ENCODE assay signal across 15 cellular contexts in the genomic region with DNA sequence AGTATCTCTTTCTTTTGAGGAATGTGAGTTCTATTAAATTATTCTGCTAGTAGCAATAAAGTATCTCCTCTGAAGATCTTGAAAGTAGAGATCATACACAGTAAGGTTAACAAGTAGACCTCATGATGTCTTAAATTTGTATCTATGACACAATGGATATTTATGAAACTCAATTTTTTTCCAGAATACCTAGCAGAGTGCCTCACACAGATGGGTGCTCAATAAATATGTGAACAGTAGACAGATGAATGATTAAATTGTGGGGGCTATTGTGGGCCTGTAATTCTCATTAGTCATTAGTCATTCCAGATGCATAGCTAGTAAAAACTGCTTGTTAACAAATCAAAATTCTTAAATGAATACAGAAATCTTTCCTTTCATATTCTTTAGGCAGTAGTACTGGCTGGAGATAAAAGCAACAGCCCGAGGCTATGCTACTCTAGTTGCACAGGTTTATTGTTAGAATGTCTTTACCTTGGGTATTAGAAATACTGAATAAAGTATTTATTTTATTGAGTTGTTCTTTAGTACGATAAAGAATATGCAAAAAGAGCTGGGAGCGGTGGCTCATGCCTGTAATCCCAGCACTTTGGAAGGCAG. TPM values are rescaled to one million over a fixed set of nuclear protein-coding genes. Genes with fewer than 3 reads are reported as not detected.
DNase-seq lines count a peak whose midpoint lies in the region; ATAC-seq and TF ChIP-seq lines count a peak whose summit lies in the region.
"Had no signal": no experiment of that assay in that cellular context is flagged by ENCODE, and none has a peak within 500 bp of the region (broad histone marks: within the 10 kb centered on the region; RNA-seq: fewer than 3 reads in every experiment).

No MANE protein-coding gene starts in this region.

- H2AK5ac ChIP-seq in trophoblast cell (ENCODE audit: low read length) = no peak overlapping the region
- no peak overlapping the region for H2AK5ac ChIP-seq in mesendoderm (ENCODE audit: low read length)

- peaks cover 78% of the 10 kb centered on the region for H4K20me1 ChIP-seq in smooth muscle cell (ENCODE audit: low read depth)

- no peak for TF ChIP-seq CTCF in smooth muscle cell (IDR thresholded peaks at IDR 0.05; ENCODE audit: borderline replicate concordance, insufficient read depth, poor library complexity, severe bottlenecking)

- H3K9me3 ChIP-seq in trophoblast cell (ENCODE audit: insufficient read depth, low read depth, low read length) = no peaks in the 10 kb centered on the region
- H3K9me3 ChIP-seq in smooth muscle cell (replicated peaks; ENCODE audit: low read depth) = no peaks in the 10 kb centered on the region
- H3K9me3 ChIP-seq: psoas muscle, uterus had no signal

- H3K36me3 Mint-ChIP-seq in activated T-cell treated with anti-CD3 and anti-CD28 coated beads, Interleukin-2, amount 50 U/mL, for 72 hours (ENCODE audit: insufficient read depth in 2 of 2) = peaks cover 4 to 26% of the 10 kb centered on the region in 2 donors
- H3K36me3 Mint-ChIP-seq in activated naive CD8-positive, alpha-beta T cell treated with anti-CD3 and anti-CD28 coated beads, Interleukin-2, amount 50 U/mL, for 24 hours (ENCODE audit: low read depth) = peaks cover 35% of the 10 kb centered on the region

- H4K5ac ChIP-seq in mesendoderm (ENCODE audit: low read length) = no peak overlapping the region

- H3K4ac ChIP-seq in trophoblast cell (ENCODE audit: low read depth, low read length) (no peak overlapping the region), mesendoderm (ENCODE audit: low read depth, low read length) (no peak overlapping the region)

- no peak overlapping the region for H3K14ac ChIP-seq in trophoblast cell (ENCODE audit: low read length)

- no CpG with 5 or more reads among the region's 3 CpGs for WGBS in trophoblast cell (ENCODE audit: extremely low coverage, insufficient coverage, insufficient read length)
- no CpG with 5 or more reads among the region's 3 CpGs for WGBS in mesendoderm (ENCODE audit: extremely low coverage, insufficient coverage, low lambda C conversion rate)
- 87% methylated on average over 3 of the region's 3 CpGs for WGBS in smooth muscle cell (ENCODE audit: low lambda C conversion rate)

- H3K4me1 ChIP-seq in trophoblast cell (ENCODE audit: control insufficient read depth in 1 of 2, insufficient read depth in 2 of 2, low read length in 2 of 2) = no peaks in the 10 kb centered on the region
- no peaks in the 10 kb centered on the region for H3K4me1 ChIP-seq in mesendoderm (ENCODE audit: control insufficient read depth, low read depth, low read length)
- H3K4me1 ChIP-seq in smooth muscle cell (ENCODE audit: low read depth) = peaks cover 4% of the 10 kb centered on the region
- H3K4me1 ChIP-seq: uterus had no signal

- no peaks in the 10 kb centered on the region for H3F3A ChIP-seq in smooth muscle cell (ENCODE audit: low read depth)

- peak overlapping the region; percentile 63 for H3K27ac Mint-ChIP-seq in activated T-cell treated with anti-CD3 and anti-CD28 coated beads, Interleukin-2, amount 50 U/mL, for 72 hours
- peak overlapping the region; percentile 6 for H3K27ac Mint-ChIP-seq in activated naive CD8-positive, alpha-beta T cell treated with anti-CD3 and anti-CD28 coated beads, Interleukin-2, amount 50 U/mL, for 24 hours
- H3K27ac Mint-ChIP-seq: activated naive CD4-positive, alpha-beta T cell treated with anti-CD3 and anti-CD28 coated beads, Interleukin-2, amount 10 ng/mL, durations not matched to agents 7 days and 5 days; stimulated activated naive CD8-positive, alpha-beta T cell treated with anti-CD3 and anti-CD28 coated beads, Interleukin-15, Interleukin-2, amounts not matched to agents 100 ng/mL and 50 ng/mL, for 24 hours had no signal

- DNase-seq in activated T-cell treated with anti-CD3 and anti-CD28 coated beads, Interleukin-2, amount 50 U/mL, for 72 hours = no peak
- DNase-seq in activated T-cell treated with anti-CD3 and anti-CD28 coated beads for 4 hours (no peak), M059J (ENCODE audit: low read depth) (peak; percentile 40), trophoblast cell (peak; percentile 66 to 73), mesendoderm (no peak), smooth muscle cell (lab: John Stamatoyannopoulos, UW; ENCODE audit: unreplicated experiment) (no peak)
- no peak for DNase-seq in activated naive CD8-positive, alpha-beta T cell treated with anti-CD3 and anti-CD28 coated beads, Interleukin-2, amount 50 U/mL, for 24 hours
- DNase-seq in effector CD8-positive, alpha-beta T cell (lab: John Stamatoyannopoulos, UW) = no peak
- DNase-seq: activated naive CD4-positive, alpha-beta T cell treated with anti-CD3 and anti-CD28 coated beads, Interleukin-2, amount 10 ng/mL, durations not matched to agents 7 days and 5 days; DMS153; effector memory CD8-positive, alpha-beta T cell; left colon; uterus had no signal

- ATAC-seq in activated T-cell treated with anti-CD3 and anti-CD28 coated beads, Interleukin-2, amount 50 U/mL, for 72 hours (replicated peaks in 1 of 2) = no peak
- no peak for ATAC-seq in activated naive CD8-positive, alpha-beta T cell treated with anti-CD3 and anti-CD28 coated beads, Interleukin-2, amount 50 U/mL, for 24 hours

- H3K4me2 ChIP-seq in trophoblast cell (ENCODE audit: low read length) = no peak overlapping the region
- no peak overlapping the region for H3K4me2 ChIP-seq in mesendoderm (ENCODE audit: low read length)
- H3K4me2 ChIP-seq in smooth muscle cell = no peak overlapping the region

- H3K23ac ChIP-seq in trophoblast cell (ENCODE audit: low read length) = no peak overlapping the region
- no peak overlapping the region for H3K23ac ChIP-seq in mesendoderm (ENCODE audit: low read length)

- H4K8ac ChIP-seq in trophoblast cell (ENCODE audit: low read depth, low read length) (no peak overlapping the region), mesendoderm (ENCODE audit: low read depth, low read length) (no peak overlapping the region)

- H3K27ac ChIP-seq in trophoblast cell (ENCODE audit: low read depth, low read length) (no peak overlapping the region), mesendoderm (ENCODE audit: low read depth, low read length) (no peak overlapping the region), smooth muscle cell (ENCODE audit: low read depth) (no peak overlapping the region)
- H3K27ac ChIP-seq: psoas muscle, uterus had no signal

- H2BK12ac ChIP-seq in trophoblast cell (ENCODE audit: low read length) = no peak overlapping the region

- no peak overlapping the region for H3K56ac ChIP-seq in mesendoderm (ENCODE audit: low read length)

- no peak overlapping the region for H2BK120ac ChIP-seq in trophoblast cell (ENCODE audit: insufficient read depth, low read length, poor library complexity)
- H2BK120ac ChIP-seq in mesendoderm (ENCODE audit: low read depth, low read length) = no peak overlapping the region

- H3K27me3 ChIP-seq in trophoblast cell (ENCODE audit: insufficient read depth, low read length) (no peaks in the 10 kb centered on the region), mesendoderm (ENCODE audit: insufficient read depth, low read length, poor library complexity) (no peaks in the 10 kb centered on the region), smooth muscle cell (ENCODE audit: low read depth) (no peaks in the 10 kb centered on the region)
- H3K27me3 ChIP-seq: uterus had no signal

- H3K18ac ChIP-seq in trophoblast cell (ENCODE audit: low read length) (no peak overlapping the region), mesendoderm (ENCODE audit: low read length) (no peak overlapping the region)

- H3K79me1 ChIP-seq in trophoblast cell (ENCODE audit: low read length) = no peaks in the 10 kb centered on the region
- peaks cover 6% of the 10 kb centered on the region for H3K79me1 ChIP-seq in mesendoderm (ENCODE audit: low read length)

- H3K4me1 Mint-ChIP-seq in activated T-cell treated with anti-CD3 and anti-CD28 coated beads, Interleukin-2, amount 50 U/mL, for 72 hours (ENCODE audit: low read depth) = peaks cover 75% of the 10 kb centered on the region
- peaks cover 69% of the 10 kb centered on the region for H3K4me1 Mint-ChIP-seq in activated naive CD8-positive, alpha-beta T cell treated with anti-CD3 and anti-CD28 coated beads, Interleukin-2, amount 50 U/mL, for 24 hours

- H3K36me3 ChIP-seq in trophoblast cell (ENCODE audit: control insufficient read depth in 1 of 2, insufficient read depth in 2 of 2, low read length in 2 of 2) (peaks cover 3 to 6% of the 10 kb centered on the region in 2 experiments), mesendoderm (ENCODE audit: control insufficient read depth, insufficient read depth, low read length) (peaks cover 2% of the 10 kb centered on the region), smooth muscle cell (ENCODE audit: low read depth) (peaks cover 17% of the 10 kb centered on the region)
- H3K36me3 ChIP-seq: uterus had no signal

- no peak overlapping the region for H3K4me3 Mint-ChIP-seq in activated T-cell treated with anti-CD3 and anti-CD28 coated beads, Interleukin-2, amount 50 U/mL, for 72 hours
- no peak overlapping the region for H3K4me3 Mint-ChIP-seq in activated naive CD8-positive, alpha-beta T cell treated with anti-CD3 and anti-CD28 coated beads, Interleukin-2, amount 50 U/mL, for 24 hours
- H3K4me3 Mint-ChIP-seq: activated naive CD4-positive, alpha-beta T cell treated with anti-CD3 and anti-CD28 coated beads, Interleukin-2, amount 10 ng/mL, durations not matched to agents 7 days and 5 days; stimulated activated naive CD8-positive, alpha-beta T cell treated with anti-CD3 and anti-CD28 coated beads, Interleukin-15, Interleukin-2, amounts not matched to agents 100 ng/mL and 50 ng/mL, for 24 hours had no signal

- H2AFZ ChIP-seq in trophoblast cell (ENCODE audit: insufficient read depth, low read length, poor library complexity) (no peak overlapping the region), smooth muscle cell (ENCODE audit: low read depth) (no peak overlapping the region)

- H3K79me2 ChIP-seq in trophoblast cell (ENCODE audit: control insufficient read depth, insufficient read depth, low read length, poor library complexity) = no peaks in the 10 kb centered on the region
- peaks cover 14% of the 10 kb centered on the region for H3K79me2 ChIP-seq in mesendoderm (ENCODE audit: control insufficient read depth, insufficient read depth, low read length)
- peaks cover 86% of the 10 kb centered on the region for H3K79me2 ChIP-seq in smooth muscle cell (ENCODE audit: low read depth)

- H2BK5ac ChIP-seq in trophoblast cell (ENCODE audit: low read depth, low read length, poor library complexity) = no peak overlapping the region
- H2BK5ac ChIP-seq in mesendoderm (ENCODE audit: low read length) = no peak overlapping the region

- no peak overlapping the region for H4K91ac ChIP-seq in trophoblast cell (ENCODE audit: low read depth, low read length)

- H3K9ac ChIP-seq in trophoblast cell (ENCODE audit: low read length) (no peak overlapping the region), mesendoderm (ENCODE audit: low read length) (no peak overlapping the region), smooth muscle cell (ENCODE audit: low read depth) (no peak overlapping the region)

- H3K27me3 Mint-ChIP-seq in activated T-cell treated with anti-CD3 and anti-CD28 coated beads, Interleukin-2, amount 50 U/mL, for 72 hours (ENCODE audit: low read depth) = no peaks in the 10 kb centered on the region
- H3K27me3 Mint-ChIP-seq in activated naive CD8-positive, alpha-beta T cell treated with anti-CD3 and anti-CD28 coated beads, Interleukin-2, amount 50 U/mL, for 24 hours = no peaks in the 10 kb centered on the region
- H3K27me3 Mint-ChIP-seq: activated naive CD4-positive, alpha-beta T cell treated with anti-CD3 and anti-CD28 coated beads, Interleukin-2, amount 10 ng/mL, durations not matched to agents 7 days and 5 days; effector memory CD8-positive, alpha-beta T cell; stimulated activated naive CD8-positive, alpha-beta T cell treated with anti-CD3 and anti-CD28 coated beads, Interleukin-15, Interleukin-2, amounts not matched to agents 100 ng/mL and 50 ng/mL, for 24 hours had no signal

- no peaks in the 10 kb centered on the region for H3K9me3 Mint-ChIP-seq in activated T-cell treated with anti-CD3 and anti-CD28 coated beads, Interleukin-2, amount 50 U/mL, for 72 hours
- H3K9me3 Mint-ChIP-seq in activated naive CD8-positive, alpha-beta T cell treated with anti-CD3 and anti-CD28 coated beads, Interleukin-2, amount 50 U/mL, for 24 hours = no peaks in the 10 kb centered on the region
- H3K9me3 Mint-ChIP-seq: activated naive CD4-positive, alpha-beta T cell treated with anti-CD3 and anti-CD28 coated beads, Interleukin-2, amount 10 ng/mL, durations not matched to agents 7 days and 5 days; effector memory CD8-positive, alpha-beta T cell; stimulated activated naive CD8-positive, alpha-beta T cell treated with anti-CD3 and anti-CD28 coated beads, Interleukin-15, Interleukin-2, amounts not matched to agents 100 ng/mL and 50 ng/mL, for 24 hours had no signal

- H3K4me3 ChIP-seq in trophoblast cell (ENCODE audit: low read depth, low read length) = no peak overlapping the region
- no peak overlapping the region for H3K4me3 ChIP-seq in mesendoderm (ENCODE audit: low read length)
- no peak overlapping the region for H3K4me3 ChIP-seq in smooth muscle cell
- H3K4me3 ChIP-seq: psoas muscle, uterus had no signal

- no peak overlapping the region for H2BK15ac ChIP-seq in mesendoderm (replicated peaks; ENCODE audit: low read depth)

- no peak overlapping the region for H4K12ac ChIP-seq in trophoblast cell (ENCODE audit: low read depth, low read length)

RNA-seq across cellular contexts. Expression of gene CHD1, which starts 22.0 kb away (rescaled TPM):
- total RNA-seq in activated T-cell treated with anti-CD3 and anti-CD28 coated beads, Interleukin-2, amount 50 U/mL, for 72 hours = 10 to 100 TPM; 66.4 to 67.4 TPM
- total RNA-seq in M059J (2014; rRNA removed; shearing (Covaris generic)) = 16.9 and 27.1 TPM in 2 replicates
- polyA plus RNA-seq in trophoblast cell (2013) = 22.7 and 24.0 TPM in 2 replicates
- 36.8 TPM for polyA plus RNA-seq in mesendoderm (2013, experiment 1 of 2)
- polyA plus RNA-seq in mesendoderm (2013, experiment 2 of 2) = 38.3 TPM
- total RNA-seq in smooth muscle cell = 51.5 and 66.3 TPM in 2 replicates
- 12.0 and 14.0 TPM in 2 replicates for polyA plus RNA-seq in smooth muscle cell

Comparison
In these comparisons a context has a peak if more than half of its experiments do, and no peak if none do; other contexts are left out.
1. DNase-seq: peak in M059J (single experiment) and trophoblast cell (2 of 2); none in activated T-cell treated with anti-CD3 and anti-CD28 coated beads, Interleukin-2, amount 50 U/mL, for 72 hours (0 of 2), activated T-cell treated with anti-CD3 and anti-CD28 coated beads for 4 hours (single experiment), activated naive CD8-positive, alpha-beta T cell treated with anti-CD3 and anti-CD28 coated beads, Interleukin-2, amount 50 U/mL, for 24 hours (single experiment), mesendoderm (single experiment), smooth muscle cell (single experiment) and effector CD8-positive, alpha-beta T cell (single experiment).